ENCODE assay signal across 16 cellular contexts in genomic region chr12:91608562-91608961, GRCh38.
DNase-seq lines count a peak whose midpoint lies in the region; TF ChIP-seq lines count a peak whose summit lies in the region.
"Had no signal": no experiment of that assay in that cellular context is flagged by ENCODE, and none has a peak within 500 bp of the region (broad histone marks: within the 10 kb centered on the region; RNA-seq: fewer than 3 reads in every experiment).

No MANE protein-coding gene starts in this region.

- H3K27ac ChIP-seq in cardiac muscle cell (peak overlapping the region; percentile 17), mesenchymal stem cell (ENCODE audit: low read length, poor library complexity, severe bottlenecking) (no peak overlapping the region), trophoblast cell (ENCODE audit: low read depth, low read length) (no peak overlapping the region)

- no peak overlapping the region for H4K91ac ChIP-seq in mesenchymal stem cell (ENCODE audit: low read length)
- H4K91ac ChIP-seq in trophoblast cell (ENCODE audit: low read depth, low read length) = no peak overlapping the region

- H3K27me3 ChIP-seq in cardiac muscle cell = no peaks in the 10 kb centered on the region
- H3K27me3 ChIP-seq in mesenchymal stem cell (ENCODE audit: control insufficient read depth in 1 of 2, insufficient read depth in 1 of 2, low read length in 2 of 2) = no peaks in the 10 kb centered on the region
- H3K27me3 ChIP-seq in trophoblast cell (ENCODE audit: insufficient read depth, low read length) = no peaks in the 10 kb centered on the region

- no peak overlapping the region for H3K4me3 Mint-ChIP-seq in activated T-cell treated with anti-CD3 and anti-CD28 coated beads, Interleukin-2, amount 50 U/mL, for 24 hours
- H3K4me3 Mint-ChIP-seq: B cell; CD4-positive, alpha-beta T cell; H9 had no signal

- H3K36me3 ChIP-seq in cardiac muscle cell (no peaks in the 10 kb centered on the region), mesenchymal stem cell (ENCODE audit: control insufficient read depth in 1 of 2, insufficient read depth in 2 of 2, low read depth in 1 of 2, low read length in 2 of 2) (no peaks in the 10 kb centered on the region), trophoblast cell (ENCODE audit: control insufficient read depth in 1 of 2, insufficient read depth in 2 of 2, low read length in 2 of 2) (no peaks in the 10 kb centered on the region)

- no peak overlapping the region for H2BK15ac ChIP-seq in mesenchymal stem cell (ENCODE audit: low read depth, poor library complexity, severe bottlenecking)

- H4K8ac ChIP-seq in mesenchymal stem cell (ENCODE audit: low read length) (no peak overlapping the region), trophoblast cell (ENCODE audit: low read depth, low read length) (no peak overlapping the region)

- H3K18ac ChIP-seq in mesenchymal stem cell (ENCODE audit: low read depth in 1 of 2, low read length in 2 of 2) (no peak overlapping the region), trophoblast cell (ENCODE audit: low read length) (no peak overlapping the region)

- TF ChIP-seq CTCF in cardiac muscle cell (IDR thresholded peaks at IDR 0.05; ENCODE audit: low read depth, low read length) = no peak

- H2AK5ac ChIP-seq in mesenchymal stem cell (ENCODE audit: low read length, severe bottlenecking) = no peak overlapping the region
- no peak overlapping the region for H2AK5ac ChIP-seq in trophoblast cell (ENCODE audit: low read length)

- H3K36me3 Mint-ChIP-seq in activated T-cell treated with anti-CD3 and anti-CD28 coated beads, Interleukin-2, amount 50 U/mL, for 24 hours (ENCODE audit: low read depth) = no peaks in the 10 kb centered on the region

- H3K4ac ChIP-seq in mesenchymal stem cell (ENCODE audit: low read depth in 1 of 2, low read length in 2 of 2) (no peak overlapping the region), trophoblast cell (ENCODE audit: low read depth, low read length) (no peak overlapping the region)

- H3K27ac Mint-ChIP-seq in activated T-cell treated with anti-CD3 and anti-CD28 coated beads, Interleukin-2, amount 50 U/mL, for 24 hours = no peak overlapping the region
- H3K27ac Mint-ChIP-seq: B cell; CD4-positive, alpha-beta T cell had no signal

- peaks cover 18% of the 10 kb centered on the region for H3K4me1 Mint-ChIP-seq in activated T-cell treated with anti-CD3 and anti-CD28 coated beads, Interleukin-2, amount 50 U/mL, for 24 hours (ENCODE audit: low read depth)
- H3K4me1 Mint-ChIP-seq: B cell had no signal

- H3K14ac ChIP-seq in mesenchymal stem cell (ENCODE audit: low read length in 2 of 2) = no peak overlapping the region
- no peak overlapping the region for H3K14ac ChIP-seq in trophoblast cell (ENCODE audit: low read length)

- H3K79me1 ChIP-seq in mesenchymal stem cell (replicated peaks; ENCODE audit: low read length, poor library complexity, severe bottlenecking) = no peaks in the 10 kb centered on the region
- no peaks in the 10 kb centered on the region for H3K79me1 ChIP-seq in trophoblast cell (ENCODE audit: low read length)

- no peaks in the 10 kb centered on the region for H3K9me3 Mint-ChIP-seq in activated T-cell treated with anti-CD3 and anti-CD28 coated beads, Interleukin-2, amount 50 U/mL, for 24 hours
- H3K9me3 Mint-ChIP-seq: CD4-positive, alpha-beta T cell; H9 had no signal

- H3K4me1 ChIP-seq in cardiac muscle cell (ENCODE audit: low read depth) (peaks cover 20% of the 10 kb centered on the region), mesenchymal stem cell (ENCODE audit: control insufficient read depth, insufficient read depth, low read depth, low read length) (no peaks in the 10 kb centered on the region), trophoblast cell (ENCODE audit: control insufficient read depth in 1 of 2, insufficient read depth in 2 of 2, low read length in 2 of 2) (no peaks in the 10 kb centered on the region)

- no peak overlapping the region for H3K4me3 ChIP-seq in cardiac muscle cell
- no peak overlapping the region for H3K4me3 ChIP-seq in mesenchymal stem cell (ENCODE audit: insufficient read depth in 1 of 2, low read depth in 1 of 2, low read length in 2 of 2)
- no peak overlapping the region for H3K4me3 ChIP-seq in trophoblast cell (ENCODE audit: low read depth, low read length)

- H3K23ac ChIP-seq in mesenchymal stem cell (ENCODE audit: low read length in 2 of 2) = no peak overlapping the region
- H3K23ac ChIP-seq in trophoblast cell (ENCODE audit: low read length) = no peak overlapping the region

- no peaks in the 10 kb centered on the region for H3K9me3 ChIP-seq in cardiac muscle cell (ENCODE audit: low read depth)
- no peaks in the 10 kb centered on the region for H3K9me3 ChIP-seq in mesenchymal stem cell (ENCODE audit: control insufficient read depth, low read length)
- H3K9me3 ChIP-seq in trophoblast cell (ENCODE audit: insufficient read depth, low read depth, low read length) = no peaks in the 10 kb centered on the region

- no peak overlapping the region for H2AFZ ChIP-seq in mesenchymal stem cell (ENCODE audit: low read depth, low read length)
- H2AFZ ChIP-seq in trophoblast cell (ENCODE audit: insufficient read depth, low read length, poor library complexity) = no peak overlapping the region

- intact Hi-C loops in cardiac septum (cut with DNase I) = loop anchor here (5.0 kb wide), 1 partner anchor 534 kb away; no protein-coding TSS in a partner anchor

- H3K9ac ChIP-seq in mesenchymal stem cell (ENCODE audit: low read length) (no peak overlapping the region), trophoblast cell (ENCODE audit: low read length) (no peak overlapping the region)

- H2BK5ac ChIP-seq in mesenchymal stem cell (ENCODE audit: low read depth, low read length, poor library complexity, severe bottlenecking) = no peak overlapping the region
- H2BK5ac ChIP-seq in trophoblast cell (ENCODE audit: low read depth, low read length, poor library complexity) = no peak overlapping the region

- no peaks in the 10 kb centered on the region for H3K79me2 ChIP-seq in trophoblast cell (ENCODE audit: control insufficient read depth, insufficient read depth, low read length, poor library complexity)

- H3K27me3 Mint-ChIP-seq in activated T-cell treated with anti-CD3 and anti-CD28 coated beads, Interleukin-2, amount 50 U/mL, for 24 hours = no peaks in the 10 kb centered on the region
- H3K27me3 Mint-ChIP-seq: CD4-positive, alpha-beta T cell had no signal

- DNase-seq in cardiac muscle cell (ENCODE audit: low read depth in 1 of 2, low spot score in 1 of 2) (no peak), cardiac septum (ENCODE audit: low spot score) (no peak), fibroblast of gingiva (ENCODE audit: low read depth) (peak; percentile 79), mesenchymal stem cell (peak; percentile 1), trophoblast cell (no peak), NCI-H128 (lab: John Stamatoyannopoulos, UW; ENCODE audit: unreplicated experiment) (no peak)
- DNase-seq in activated T-cell treated with anti-CD3 and anti-CD28 coated beads, Interleukin-2, amount 50 U/mL, for 24 hours = no peak
- DNase-seq: C1 segment of cervical spinal cord; Calu3; CD4-positive, alpha-beta T cell; DMS 273 treated with DMSO at 0.1 percent for 48 hours; DMS79 treated with DMSO at 0.1 percent for 48 hours; GDM1; GOT3; H9 had no signal

- H4K12ac ChIP-seq in trophoblast cell (ENCODE audit: low read depth, low read length) = no peak overlapping the region

- H3K4me2 ChIP-seq in mesenchymal stem cell (ENCODE audit: low read length, poor library complexity, severe bottlenecking) (no peak overlapping the region), trophoblast cell (ENCODE audit: low read length) (no peak overlapping the region)

- H2BK120ac ChIP-seq in mesenchymal stem cell (ENCODE audit: low read depth, low read length) = no peak overlapping the region
- H2BK120ac ChIP-seq in trophoblast cell (ENCODE audit: insufficient read depth, low read length, poor library complexity) = no peak overlapping the region

- no peak overlapping the region for H2BK12ac ChIP-seq in mesenchymal stem cell (ENCODE audit: low read length in 2 of 2)
- H2BK12ac ChIP-seq in trophoblast cell (ENCODE audit: low read length) = no peak overlapping the region

Comparison
In these comparisons a context has a peak if more than half of its experiments do, and no peak if none do; other contexts are left out.
1. DNase-seq: peak in fibroblast of gingiva (single experiment) and mesenchymal stem cell (single experiment); none in cardiac muscle cell (0 of 2), cardiac septum (single experiment), activated T-cell treated with anti-CD3 and anti-CD28 coated beads, Interleukin-2, amount 50 U/mL, for 24 hours (single experiment), trophoblast cell (0 of 2) and NCI-H128 (single experiment).